1 cellular context compared by ENCODE assay signal in genomic region chr16:69396187-69397061, GRCh38.
TF ChIP-seq lines count a peak whose summit lies in the region.

No MANE protein-coding gene starts in this region.

TF ChIP-seq in K562, 482 proteins besides CTCF, POLR2A, EP300 and RAD21 (continues in another document):
- no peak for TF ChIP-seq HDGF (IDR thresholded peaks at IDR 0.05)
- no peak for TF ChIP-seq ZNF121 (CRISPR knock-in tag; conservative IDR thresholded peaks at IDR 0.05)
- no peak for TF ChIP-seq SLC30A9 (CRISPR knock-in tag; IDR thresholded peaks at IDR 0.05)
- no peak for TF ChIP-seq HDAC3 (IDR thresholded peaks at IDR 0.05; ENCODE audit: borderline replicate concordance, partially characterized antibody)
- TF ChIP-seq MAZ (CRISPR knock-in tag; conservative IDR thresholded peaks at IDR 0.05 in 1 of 2, IDR thresholded peaks at IDR 0.05 in 1 of 2), result no peak; a peak in 1 of 4 replicates
- no peak for TF ChIP-seq RBM39 (optimal IDR thresholded peaks at IDR 0.05; ENCODE audit: low read depth, low read length)
- TF ChIP-seq TEAD2 (tag; IDR thresholded peaks at IDR 0.05), result no peak
- no peak for TF ChIP-seq ELF4 (CRISPR knock-in tag; IDR thresholded peaks at IDR 0.05)
- no peak for TF ChIP-seq ZBTB5 (IDR thresholded peaks at IDR 0.05)
- TF ChIP-seq ZC3H11A (IDR thresholded peaks at IDR 0.05; ENCODE audit: low read depth, low read length), result no peak
- no peak for TF ChIP-seq KDM5B (IDR thresholded peaks at IDR 0.05; ENCODE audit: insufficient replicate concordance, low read depth, low read length)
- TF ChIP-seq RAD51 (IDR thresholded peaks at IDR 0.05; ENCODE audit: borderline replicate concordance, low read depth), result no peak
- no peak for TF ChIP-seq RBM22 (IDR thresholded peaks at IDR 0.05; ENCODE audit: low read depth, low read length, poor library complexity, severe bottlenecking)
- no peak for TF ChIP-seq MBD2 (IDR thresholded peaks at IDR 0.05; ENCODE audit: borderline replicate concordance, low read depth)
- TF ChIP-seq SRSF7 (optimal IDR thresholded peaks at IDR 0.05; ENCODE audit: low read depth, low read length), result no peak
- no peak for TF ChIP-seq TFAM (CRISPR knock-in tag; conservative IDR thresholded peaks at IDR 0.05)
- no peak for TF ChIP-seq NFE2L1 (tag; IDR thresholded peaks at IDR 0.05; ENCODE audit: borderline replicate concordance, low read depth)
- TF ChIP-seq ZNF217 (CRISPR knock-in tag; IDR thresholded peaks at IDR 0.05), result no peak
- TF ChIP-seq HNRNPLL (IDR thresholded peaks at IDR 0.05; ENCODE audit: low read depth, low read length, poor library complexity, severe bottlenecking), result no peak
- TF ChIP-seq SMAD3 (CRISPR knock-in tag; conservative IDR thresholded peaks at IDR 0.05), result no peak
- no peak for TF ChIP-seq MNT (conservative IDR thresholded peaks at IDR 0.05)
- no peak for TF ChIP-seq ARID3B (CRISPR knock-in tag; IDR thresholded peaks at IDR 0.05; ENCODE audit: borderline replicate concordance)
- no peak for TF ChIP-seq PML (IDR thresholded peaks at IDR 0.05; ENCODE audit: low read length)
- peak; percentile 46 for TF ChIP-seq BRD9 (IDR thresholded peaks at IDR 0.05; ENCODE audit: low read depth, partially characterized antibody)
- TF ChIP-seq SETDB1 (IDR thresholded peaks at IDR 0.05; ENCODE audit: low read length), result no peak
- TF ChIP-seq ZNF592 (IDR thresholded peaks at IDR 0.05), result peak; percentile 48; the same call in 1 of the 2 replicates
- TF ChIP-seq E2F8 (IDR thresholded peaks at IDR 0.05; ENCODE audit: low read depth, partially characterized antibody), result no peak
- no peak for TF ChIP-seq POLR2B (IDR thresholded peaks at IDR 0.05; ENCODE audit: low read depth, partially characterized antibody)
- no peak for TF ChIP-seq RBM34 (IDR thresholded peaks at IDR 0.05; ENCODE audit: borderline replicate concordance, insufficient read depth, low read length)
- peak; percentile 30; the same call in 1 of the 2 replicates for TF ChIP-seq E4F1 (CRISPR knock-in tag; IDR thresholded peaks at IDR 0.05; ENCODE audit: borderline replicate concordance)
- TF ChIP-seq VEZF1 (CRISPR knock-in tag; IDR thresholded peaks at IDR 0.05), result peak; percentile 62; the same call in 1 of the 2 replicates
- no peak for TF ChIP-seq PCBP1 (IDR thresholded peaks at IDR 0.05; ENCODE audit: low read depth, low read length, poor library complexity, severe bottlenecking)
- TF ChIP-seq THRA (IDR thresholded peaks at IDR 0.05), result no peak
- no peak for TF ChIP-seq ZNF436 (CRISPR knock-in tag; IDR thresholded peaks at IDR 0.05)
- no peak for TF ChIP-seq NCOA1 (IDR thresholded peaks at IDR 0.05; ENCODE audit: low read depth)
- TF ChIP-seq KLF10 (CRISPR knock-in tag; IDR thresholded peaks at IDR 0.05), result no peak
- TF ChIP-seq ZNF668 (CRISPR knock-in tag; IDR thresholded peaks at IDR 0.05), result no peak
- TF ChIP-seq PPARD (CRISPR knock-in tag; IDR thresholded peaks at IDR 0.05), result no peak
- no peak for TF ChIP-seq ZNF239 (CRISPR knock-in tag; IDR thresholded peaks at IDR 0.05)
- TF ChIP-seq SMARCA4 (IDR thresholded peaks at IDR 0.05), result peak; percentile 37; the same call in 1 of the 2 replicates
- TF ChIP-seq NR2C2 (CRISPR knock-in tag; IDR thresholded peaks at IDR 0.05), result no peak
- peak; percentile 44; the same call in 1 of the 2 replicates for TF ChIP-seq NR2C2 (tag; IDR thresholded peaks at IDR 0.05)
- peak; percentile 72; the same call in 1 of the 2 replicates for TF ChIP-seq NFATC3 (IDR thresholded peaks at IDR 0.05)
- TF ChIP-seq PHF20 (IDR thresholded peaks at IDR 0.05; ENCODE audit: partially characterized antibody), result peak; percentile 58
- no peak for TF ChIP-seq ZSCAN32 (CRISPR knock-in tag; IDR thresholded peaks at IDR 0.05)
- TF ChIP-seq MEF2A (IDR thresholded peaks at IDR 0.05; ENCODE audit: control insufficient read depth, low read depth, low read length), result no peak
- TF ChIP-seq CTCFL (IDR thresholded peaks at IDR 0.05; ENCODE audit: borderline replicate concordance, insufficient read depth, low read depth, low read length, poor library complexity, severe bottlenecking), result no peak
